Comparison of ENCODE assay signal across 21 cellular contexts in genomic region chr4:37455301-37456062, GRCh38.
DNase-seq lines count a peak whose midpoint lies in the region; ATAC-seq and TF ChIP-seq lines count a peak whose summit lies in the region.
"Had no signal": no experiment of that assay in that cellular context is flagged by ENCODE, and none has a peak within 500 bp of the region (broad histone marks: within the 10 kb centered on the region; RNA-seq: fewer than 3 reads in every experiment).

No MANE protein-coding gene starts in this region.

- no peak overlapping the region for H3K4me3 Mint-ChIP-seq in glutamatergic neuron (ENCODE audit: unreplicated experiment)

- no peaks in the 10 kb centered on the region for H3K9me3 Mint-ChIP-seq in glutamatergic neuron (ENCODE audit: unreplicated experiment)
- H3K9me3 Mint-ChIP-seq: activated naive CD4-positive, alpha-beta T cell treated with anti-CD3 and anti-CD28 coated beads, Interleukin-2, amount 50 U/mL, for 72 hours; activated T-cell treated with anti-CD3 and anti-CD28 coated beads, Interleukin-2, amount 50 U/mL, for 72 hours; GM23338 had no signal

- TF ChIP-seq POLR2A in stomach (IDR thresholded peaks at IDR 0.05), result no peak

- WGBS in stomach, 5 donors, result 30 to 60% (median 52%) methylated on average over 11 of the region's 11 CpGs

- H3K9me3 ChIP-seq in iPS-20b (ENCODE audit: insufficient read depth, low read depth, low read length), result no peaks in the 10 kb centered on the region
- H3K9me3 ChIP-seq in mucosa of rectum (ENCODE audit: control insufficient read depth in 2 of 2, low read length in 2 of 2), result no peaks in the 10 kb centered on the region
- no peaks in the 10 kb centered on the region for H3K9me3 ChIP-seq in stomach
- H3K9me3 ChIP-seq: heart left ventricle, MG63, vagina had no signal

- no peak overlapping the region for H3K27ac Mint-ChIP-seq in glutamatergic neuron (ENCODE audit: unreplicated experiment)
- H3K27ac Mint-ChIP-seq: activated naive CD4-positive, alpha-beta T cell treated with anti-CD3 and anti-CD28 coated beads, Interleukin-2, amount 50 U/mL, for 72 hours; activated T-cell treated with anti-CD3 and anti-CD28 coated beads, Interleukin-2, amount 50 U/mL, for 72 hours; CD14-positive monocyte; GM23338 had no signal

- no peaks in the 10 kb centered on the region for H3K36me3 ChIP-seq in iPS-20b (ENCODE audit: insufficient read depth, low read depth, low read length)
- H3K36me3 ChIP-seq in mucosa of rectum (ENCODE audit: control insufficient read depth in 2 of 2, insufficient read depth in 2 of 2, low read length in 2 of 2), result no peaks in the 10 kb centered on the region
- H3K36me3 ChIP-seq in stomach, result no peaks in the 10 kb centered on the region
- H3K36me3 ChIP-seq: heart left ventricle, MG63, vagina had no signal

- DNase-seq in NCI-H526 (lab: John Stamatoyannopoulos, UW) (peak; percentile 33 to 77), stomach (peak; percentile 53), ACHN (no peak), glutamatergic neuron (no peak)
- DNase-seq: activated T-cell treated with anti-CD3 and anti-CD28 coated beads, Interleukin-2, amount 50 U/mL, for 72 hours; heart left ventricle; mesendoderm; MG63; NCI-H1436 treated with DMSO at 0.1 percent for 48 hours; SW 1271 had no signal

- no peak for TF ChIP-seq CTCF in stomach (IDR thresholded peaks at IDR 0.05)
- no peak for TF ChIP-seq CTCF in glutamatergic neuron (IDR thresholded peaks at IDR 0.05; ENCODE audit: partially characterized antibody, unreplicated experiment)

- no peaks in the 10 kb centered on the region for H3K36me3 Mint-ChIP-seq in glutamatergic neuron (ENCODE audit: unreplicated experiment)

- no peak overlapping the region for H3K9ac ChIP-seq in iPS-20b (ENCODE audit: low read depth, low read length)
- peak overlapping the region; percentile 5 to 75 for H3K9ac ChIP-seq in mucosa of rectum (ENCODE audit: low read depth in 1 of 2, low read length in 2 of 2)

- no peak overlapping the region for H3K27ac ChIP-seq in iPS-20b (ENCODE audit: low read length)
- peak overlapping the region; percentile 59 to 77 for H3K27ac ChIP-seq in mucosa of rectum (ENCODE audit: low read depth in 2 of 2, low read length in 2 of 2)
- H3K27ac ChIP-seq in stomach, result peak overlapping the region; percentile 73 to 86 (median 80)
- H3K27ac ChIP-seq: coronary artery, heart left ventricle, vagina had no signal

- H3K27me3 ChIP-seq in iPS-20b (ENCODE audit: insufficient read depth, low read length) (peaks cover 39% of the 10 kb centered on the region), mucosa of rectum (ENCODE audit: control insufficient read depth in 2 of 2, insufficient read depth in 2 of 2, low read length in 2 of 2) (peaks cover 0 to 10% of the 10 kb centered on the region in 2 donors), stomach (peaks cover 0 to 50% (median 6%) of the 10 kb centered on the region in 3 donors)
- H3K27me3 ChIP-seq: vagina had no signal

- H3K4me1 Mint-ChIP-seq in glutamatergic neuron (ENCODE audit: low read depth, unreplicated experiment), result peaks cover 4% of the 10 kb centered on the region

- H3K4me3 ChIP-seq in iPS-20b (ENCODE audit: low read length) (peak overlapping the region; percentile 71; the same call in 1 of the 2 replicates), mucosa of rectum (ENCODE audit: low read length in 2 of 2) (peak overlapping the region; percentile 60 to 76), stomach (peak overlapping the region; percentile 51 to 66 (median 58))
- H3K4me3 ChIP-seq: coronary artery, GM12878, heart left ventricle, MG63 had no signal

- ATAC-seq in GM18909 (IDR thresholded peaks at IDR 0.05; ENCODE audit: poor library complexity, unreplicated experiment) (no peak), GM21723 (IDR thresholded peaks at IDR 0.05; ENCODE audit: unreplicated experiment) (no peak)
- ATAC-seq: activated naive CD4-positive, alpha-beta T cell treated with anti-CD3 and anti-CD28 coated beads, Interleukin-2, amount 50 U/mL, for 72 hours; activated T-cell treated with anti-CD3 and anti-CD28 coated beads, Interleukin-2, amount 50 U/mL, for 72 hours; GM12878; GM23338; heart left ventricle; Right ventricle myocardium inferior had no signal

- no peak for TF ChIP-seq EP300 in stomach (IDR thresholded peaks at IDR 0.05)

- H3K4me1 ChIP-seq in iPS-20b (ENCODE audit: insufficient read depth, low read length), result peaks cover 8% of the 10 kb centered on the region; the same call in 1 of the 2 replicates
- peaks cover 3 to 21% of the 10 kb centered on the region in 2 donors for H3K4me1 ChIP-seq in mucosa of rectum (ENCODE audit: control insufficient read depth in 2 of 2, insufficient read depth in 2 of 2, low read length in 2 of 2)
- H3K4me1 ChIP-seq in stomach, result peaks cover 5 to 32% (median 11%) of the 10 kb centered on the region in 4 donors

- intact Hi-C loops in stomach (cut with DNase I; ENCODE audit: low total_unique reads), result loop anchor here (10.0 kb wide), 1 partner anchor 109 kb away; no protein-coding TSS in a partner anchor

- in situ Hi-C loops in ACHN (cut with HindIII; ENCODE audit: low pct_ligation_motif_present, low pct_unique_long_range_greater_than_20kb, low sequenced_read_pairs), result no loop called here

- no peaks in the 10 kb centered on the region for H3K27me3 Mint-ChIP-seq in glutamatergic neuron (ENCODE audit: unreplicated experiment)

Comparison
In these comparisons a context has a peak if more than half of its experiments do, and no peak if none do; other contexts are left out.
1. DNase-seq: peak in NCI-H526 (2 of 2) and stomach (single experiment); none in ACHN (single experiment) and glutamatergic neuron (single experiment).
2. Peak in every context shown above with its lines, with median percentiles within 50 percentile points of each other: H3K4me3 ChIP-seq.